ENCODE assay signal across 11 cellular contexts in the genomic region with DNA sequence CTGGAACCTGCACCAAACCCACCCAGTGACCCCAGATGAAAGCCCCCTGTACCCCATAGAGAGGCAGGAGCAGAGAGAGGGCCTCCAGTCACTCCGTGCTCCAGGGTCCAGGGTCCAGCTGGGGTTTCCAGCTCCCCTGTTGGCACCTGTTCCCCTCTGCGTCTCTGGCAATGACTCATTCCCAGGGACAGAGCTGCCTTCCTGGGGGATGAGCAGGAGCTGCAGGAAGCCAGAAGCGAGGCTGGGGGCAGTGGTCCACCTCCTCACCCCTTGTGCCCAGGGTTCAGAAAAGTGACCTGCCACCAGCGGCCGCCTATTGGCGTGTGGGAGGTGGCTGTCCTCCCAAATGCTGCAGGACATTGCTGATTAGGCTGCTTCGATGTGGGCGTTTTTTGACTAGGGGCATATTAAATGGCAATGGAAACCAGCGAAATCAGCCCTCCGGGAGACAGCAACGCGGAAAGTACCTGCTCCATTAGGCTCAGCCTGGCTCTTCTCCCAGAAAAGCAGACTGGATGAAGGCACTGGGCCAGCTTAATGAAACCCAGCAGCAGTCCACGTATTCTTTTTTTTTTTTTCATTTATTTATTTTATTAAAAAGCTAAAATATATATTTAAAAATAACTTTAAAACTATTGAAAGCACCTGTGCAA.
DNase-seq lines count a peak whose midpoint lies in the region; ATAC-seq and TF ChIP-seq lines count a peak whose summit lies in the region.
"Had no signal": no experiment of that assay in that cellular context is flagged by ENCODE, and none has a peak within 500 bp of the region (broad histone marks: within the 10 kb centered on the region; RNA-seq: fewer than 3 reads in every experiment).

No MANE protein-coding gene starts in this region.

- no peak overlapping the region for H2AK5ac ChIP-seq in H9 (ENCODE audit: insufficient read length, low read length)

- no peak overlapping the region for H3K27ac ChIP-seq in H9 (ENCODE audit: insufficient read length, low read depth, low read length)
- H3K27ac ChIP-seq: cardiac muscle cell had no signal

- H3K4me1 Mint-ChIP-seq in H9: peaks cover 13 to 25% of the 10 kb centered on the region in 2 experiments
- H3K4me1 Mint-ChIP-seq in activated T-cell treated with anti-CD3 and anti-CD28 coated beads, Interleukin-2, amount 50 U/mL, for 24 hours (ENCODE audit: low read depth): no peaks in the 10 kb centered on the region
- H3K4me1 Mint-ChIP-seq: CD4-positive, CD25-positive, alpha-beta regulatory T cell had no signal

- H4K5ac ChIP-seq in H9 (ENCODE audit: insufficient read length, low read depth, low read length): no peak overlapping the region

- no CpG with 5 or more reads among the region's 13 CpGs for WGBS in H9 (ENCODE audit: extremely low coverage, insufficient read length, low lambda C conversion rate)

- ATAC-seq in SK-N-SH treated with all-trans-retinoic acid at 6 μM for 48 hours (peak; percentile 89), HG03139 (IDR thresholded peaks at IDR 0.05; ENCODE audit: unreplicated experiment) (no peak)

- H4K20me1 ChIP-seq in H9 (ENCODE audit: control insufficient read depth, insufficient read depth, insufficient read length): no peaks in the 10 kb centered on the region

- H3K27ac Mint-ChIP-seq in H9: no peak overlapping the region
- no peak overlapping the region for H3K27ac Mint-ChIP-seq in activated T-cell treated with anti-CD3 and anti-CD28 coated beads, Interleukin-2, amount 50 U/mL, for 24 hours
- H3K27ac Mint-ChIP-seq: CD4-positive, CD25-positive, alpha-beta regulatory T cell had no signal

- H4K8ac ChIP-seq in H9 (replicated peaks; ENCODE audit: insufficient read length, low read depth, low read length): no peak overlapping the region

- H3K4ac ChIP-seq in H9 (ENCODE audit: low read depth, low read length): no peak overlapping the region

- H2BK12ac ChIP-seq in H9 (ENCODE audit: insufficient read length, low read depth, low read length): no peak overlapping the region

- H2BK20ac ChIP-seq in H9 (ENCODE audit: low read depth, low read length, poor library complexity, severe bottlenecking): no peak overlapping the region

- no peaks in the 10 kb centered on the region for H3K79me2 ChIP-seq in H9 (ENCODE audit: insufficient read depth, low read length)

- H3K27me3 ChIP-seq in H9 (ENCODE audit: insufficient read depth, low read length): no peaks in the 10 kb centered on the region
- H3K27me3 ChIP-seq: cardiac muscle cell had no signal

- H3K14ac ChIP-seq in H9 (ENCODE audit: insufficient read depth, low read length): peak overlapping the region; percentile 43; the same call in 1 of the 2 replicates

- H3K36me3 Mint-ChIP-seq in H9 (ENCODE audit: insufficient read depth in 1 of 3, low read depth in 3 of 3): no peaks in the 10 kb centered on the region
- H3K36me3 Mint-ChIP-seq in activated T-cell treated with anti-CD3 and anti-CD28 coated beads, Interleukin-2, amount 50 U/mL, for 24 hours (ENCODE audit: low read depth): no peaks in the 10 kb centered on the region
- H3K36me3 Mint-ChIP-seq: CD4-positive, CD25-positive, alpha-beta regulatory T cell had no signal

- H3K9me3 Mint-ChIP-seq in H9: no peaks in the 10 kb centered on the region
- H3K9me3 Mint-ChIP-seq in activated T-cell treated with anti-CD3 and anti-CD28 coated beads, Interleukin-2, amount 50 U/mL, for 24 hours: no peaks in the 10 kb centered on the region
- H3K9me3 Mint-ChIP-seq: CD4-positive, CD25-positive, alpha-beta regulatory T cell had no signal

- DNase-seq in A172 (ENCODE audit: low spot score) (peak; percentile 69), H9 (no peak), iPS-NIHi7 (ENCODE audit: extremely low spot score) (peak; percentile 66), globus pallidus (ENCODE audit: low spot score) (no peak), foreskin melanocyte (no peak)
- DNase-seq in activated T-cell treated with anti-CD3 and anti-CD28 coated beads, Interleukin-2, amount 50 U/mL, for 24 hours: no peak
- DNase-seq: CD4-positive, CD25-positive, alpha-beta regulatory T cell; hippocampal formation had no signal

- no peak overlapping the region for H3K9ac ChIP-seq in H9 (ENCODE audit: extremely low read depth, insufficient read length, low read length)

- H2BK15ac ChIP-seq in H9 (ENCODE audit: low read depth, low read length): no peak overlapping the region

- H4K91ac ChIP-seq in H9 (ENCODE audit: insufficient read length, low read depth, low read length): no peak overlapping the region

- no peak overlapping the region for H2BK120ac ChIP-seq in H9 (ENCODE audit: low read depth, low read length, poor library complexity, severe bottlenecking)

- H3T11ph ChIP-seq in H9 (ENCODE audit: low read length): no peak overlapping the region

- no peak overlapping the region for H3K56ac ChIP-seq in H9 (ENCODE audit: insufficient read length, low read depth, low read length)

- H3K4me3 Mint-ChIP-seq in H9: no peak overlapping the region
- H3K4me3 Mint-ChIP-seq in activated T-cell treated with anti-CD3 and anti-CD28 coated beads, Interleukin-2, amount 50 U/mL, for 24 hours: no peak overlapping the region
- H3K4me3 Mint-ChIP-seq: CD4-positive, CD25-positive, alpha-beta regulatory T cell had no signal

- no peaks in the 10 kb centered on the region; the same call in 1 of the 2 replicates for H3K27me3 Mint-ChIP-seq in H9 (ENCODE audit: low read depth)
- H3K27me3 Mint-ChIP-seq in activated T-cell treated with anti-CD3 and anti-CD28 coated beads, Interleukin-2, amount 50 U/mL, for 24 hours: no peaks in the 10 kb centered on the region
- H3K27me3 Mint-ChIP-seq: CD4-positive, CD25-positive, alpha-beta regulatory T cell had no signal

- H3K18ac ChIP-seq in H9 (ENCODE audit: insufficient read length, low read depth, low read length): no peak overlapping the region

- no peak overlapping the region for H2BK5ac ChIP-seq in H9 (ENCODE audit: insufficient read length, low read length)

- H3K4me1 ChIP-seq in H9 (ENCODE audit: insufficient read depth, low read length): no peaks in the 10 kb centered on the region; the same call in 1 of the 2 replicates

- H3K4me2 ChIP-seq in H9 (ENCODE audit: insufficient read depth, insufficient read length, low read length): no peak overlapping the region

- no peaks in the 10 kb centered on the region for H3K9me3 ChIP-seq in H9 (ENCODE audit: control insufficient read depth, low read depth, low read length)

- no peaks in the 10 kb centered on the region for H3K23me2 ChIP-seq in H9 (ENCODE audit: insufficient read length, low read depth, low read length, poor library complexity, severe bottlenecking)

- no peak for TF ChIP-seq CTCF in H9 (conservative IDR thresholded peaks at IDR 0.05)

- no peaks in the 10 kb centered on the region for H3K79me1 ChIP-seq in H9 (ENCODE audit: insufficient read depth, low read depth, low read length, poor library complexity, severe bottlenecking)

- H3K23ac ChIP-seq in H9 (ENCODE audit: insufficient read length, low read depth, low read length): no peak overlapping the region

- H2AFZ ChIP-seq in H9 (ENCODE audit: low read length): no peak overlapping the region

TF ChIP-seq in SK-N-SH treated with all-trans-retinoic acid at 6 μM for 48 hours, 23 proteins besides CTCF, POLR2A, EP300 and RAD21:
- TF ChIP-seq SNAI2 (CRISPR knock-in tag; IDR thresholded peaks at IDR 0.05) (peak; percentile 59; the same call in 1 of the 2 replicates), ISL1 (CRISPR knock-in tag; IDR thresholded peaks at IDR 0.05) (0 out of 2 replicates have a peak, but pooled peaks have one; percentile 5)
- TF ChIP-seq, protein P1, sequence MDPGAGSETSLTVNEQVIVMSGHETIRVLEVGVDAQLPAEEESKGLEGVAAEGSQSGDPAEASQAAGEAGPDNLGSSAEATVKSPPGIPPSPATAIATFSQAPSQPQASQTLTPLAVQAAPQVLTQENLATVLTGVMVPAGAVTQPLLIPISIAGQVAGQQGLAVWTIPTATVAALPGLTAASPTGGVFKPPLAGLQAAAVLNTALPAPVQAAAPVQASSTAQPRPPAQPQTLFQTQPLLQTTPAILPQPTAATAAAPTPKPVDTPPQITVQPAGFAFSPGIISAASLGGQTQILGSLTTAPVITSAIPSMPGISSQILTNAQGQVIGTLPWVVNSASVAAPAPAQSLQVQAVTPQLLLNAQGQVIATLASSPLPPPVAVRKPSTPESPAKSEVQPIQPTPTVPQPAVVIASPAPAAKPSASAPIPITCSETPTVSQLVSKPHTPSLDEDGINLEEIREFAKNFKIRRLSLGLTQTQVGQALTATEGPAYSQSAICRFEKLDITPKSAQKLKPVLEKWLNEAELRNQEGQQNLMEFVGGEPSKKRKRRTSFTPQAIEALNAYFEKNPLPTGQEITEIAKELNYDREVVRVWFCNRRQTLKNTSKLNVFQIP (CRISPR knock-in tag; IDR thresholded peaks at IDR 0.05; ENCODE audit: borderline replicate concordance, low read depth): no peak

Comparison
In these comparisons a context has a peak if more than half of its experiments do, and no peak if none do; other contexts are left out.
1. DNase-seq: peak in A172 (single experiment) and iPS-NIHi7 (single experiment); none in H9 (single experiment), activated T-cell treated with anti-CD3 and anti-CD28 coated beads, Interleukin-2, amount 50 U/mL, for 24 hours (single experiment), globus pallidus (single experiment) and foreskin melanocyte (single experiment).